Comparison of ENCODE assay signal across 14 cellular contexts in genomic region chr3:152459572-152459971, GRCh38.
"Had no signal": no experiment of that assay in that cellular context is flagged by ENCODE, and none has a peak within 500 bp of the region (broad histone marks: within the 10 kb centered on the region; RNA-seq: fewer than 3 reads in every experiment).

No MANE protein-coding gene starts in this region.

- H3K27ac ChIP-seq: left lung, thyroid gland, uterus had no signal

- H3K4me1 ChIP-seq: thyroid gland had no signal

- H3K27ac Mint-ChIP-seq: memory B cell had no signal

- H3K9me3 Mint-ChIP-seq: memory B cell had no signal

- H3K36me3 ChIP-seq: uterus had no signal

- H3K4me3 ChIP-seq: left lung, thyroid gland, uterus had no signal

- FAIRE-seq: keratinocyte had no signal

- ATAC-seq: activated CD4-positive, CD25-positive, alpha-beta regulatory T cell treated with anti-CD3 and anti-CD28 coated beads, Interleukin-2, amount 50 U/mL, for 24 hours; left lung; SK-N-SH treated with all-trans-retinoic acid at 6 μM for 48 hours had no signal

- H3K9me3 ChIP-seq: left lung, thyroid gland, uterus had no signal

- H3K27me3 Mint-ChIP-seq: memory B cell had no signal

- DNase-seq: activated CD4-positive, alpha-beta T cell treated with anti-CD3 and anti-CD28 coated beads, Interleukin-2, amount 50 U/mL, for 48 hours; activated CD8-positive, alpha-beta memory T cell treated with anti-CD3 and anti-CD28 coated beads, Interleukin-2, amount 50 U/mL, for 48 hours; activated effector memory CD4-positive, alpha-beta T cell treated with Interleukin-2 at 50 U/mL for 16 hours; effector memory CD4-positive, alpha-beta T cell; left lung; retina; stimulated activated CD4-positive, alpha-beta T cell treated with anti-CD3 and anti-CD28 coated beads, Interleukin-15, amount 100 ng/mL, for 24 hours; stimulated activated CD4-positive, alpha-beta T cell treated with anti-CD3 and anti-CD28 coated beads, Interleukin-4, amount 100 ng/mL, for 24 hours; thyroid gland; uterus had no signal

- H3K27me3 ChIP-seq: left lung, thyroid gland, uterus had no signal

- H3K4me3 Mint-ChIP-seq: memory B cell had no signal
